Comparison of ENCODE assay signal across 9 cellular contexts in genomic region chr15:74136584-74137543, GRCh38. TPM values are rescaled to one million over a fixed set of nuclear protein-coding genes. Genes with fewer than 3 reads are reported as not detected.
DNase-seq lines count a peak whose midpoint lies in the region; ATAC-seq and TF ChIP-seq lines count a peak whose summit lies in the region.
"Had no signal": no experiment of that assay in that cellular context is flagged by ENCODE, and none has a peak within 500 bp of the region (broad histone marks: within the 10 kb centered on the region; RNA-seq: fewer than 3 reads in every experiment).

No MANE protein-coding gene starts in this region.

- CTCF ChIA-PET in Panc1 (lab: Charles Lee), result interaction anchor here (1.0 kb wide), 1 partner anchor 164 kb away, joined by 3 read pairs; no protein-coding TSS in a partner anchor

- TF ChIP-seq POLR2A in gastroesophageal sphincter (IDR thresholded peaks at IDR 0.05), result no peak
- no peak for TF ChIP-seq POLR2A in gastrocnemius medialis (IDR thresholded peaks at IDR 0.05)

- no peak for TF ChIP-seq EP300 in gastroesophageal sphincter (IDR thresholded peaks at IDR 0.05)

- H3K36me3 ChIP-seq in GM06990 (ENCODE audit: control insufficient read depth, insufficient read depth, low read length) (no peaks in the 10 kb centered on the region), Panc1 (ENCODE audit: control insufficient read depth, insufficient read depth, low read length) (no peaks in the 10 kb centered on the region), gastroesophageal sphincter (no peaks in the 10 kb centered on the region), gastrocnemius medialis (no peaks in the 10 kb centered on the region)

- DNase-seq in GM06990 (ENCODE audit: extremely low read depth, insufficient read length) (no peak), Panc1 (ENCODE audit: low read depth, low spot score) (no peak), gastrocnemius medialis (no peak), COLO668 (lab: John Stamatoyannopoulos, UW; ENCODE audit: unreplicated experiment) (no peak), AG20443 (ENCODE audit: low spot score) (no peak), AG08396 (ENCODE audit: low spot score) (no peak)
- no peak for DNase-seq in stimulated activated CD4-positive, alpha-beta T cell treated with anti-CD3 and anti-CD28 coated beads, Interleukin-2, amount 100 ng/mL, for 48 hours

- ATAC-seq in Panc1 (no peak), gastroesophageal sphincter (no peak), gastrocnemius medialis (peak; percentile 18 to 30)
- ATAC-seq: foreskin keratinocyte had no signal

- 16 to 24% methylated on average over 7 to 28 of the region's 40 CpGs for WGBS in gastroesophageal sphincter (ENCODE audit: low coverage in 1 of 2), 2 donors

- no peak overlapping the region for H3K27ac ChIP-seq in Panc1 (ENCODE audit: low read length)
- peak overlapping the region in 3 of 4 donors; percentile 74 to 85 (median 77) for H3K27ac ChIP-seq in gastroesophageal sphincter
- H3K27ac ChIP-seq in gastrocnemius medialis, result peak overlapping the region; percentile 35 to 79 (median 70)
- H3K27ac ChIP-seq: foreskin keratinocyte had no signal

- TF ChIP-seq CTCF in GM06990 (IDR thresholded peaks at IDR 0.05; ENCODE audit: insufficient read depth, low read length, poor library complexity, severe bottlenecking), result no peak
- TF ChIP-seq CTCF in Panc1 (IDR thresholded peaks at IDR 0.05), result no peak
- no peak for TF ChIP-seq CTCF in gastroesophageal sphincter (IDR thresholded peaks at IDR 0.05)
- TF ChIP-seq CTCF in gastrocnemius medialis (IDR thresholded peaks at IDR 0.05 in 4 of 5, conservative IDR thresholded peaks at IDR 0.05 in 1 of 5), result no peak

- H3K9me3 ChIP-seq in Panc1 (ENCODE audit: control insufficient read depth, insufficient read depth, low read depth, low read length) (no peaks in the 10 kb centered on the region), gastroesophageal sphincter (peaks cover 0 to 16% (median 0%) of the 10 kb centered on the region in 3 donors), gastrocnemius medialis (no peaks in the 10 kb centered on the region)

- H3K27me3 ChIP-seq in GM06990 (replicated peaks; ENCODE audit: control insufficient read depth, insufficient read depth, low read length) (no peaks in the 10 kb centered on the region; the same call in none of the 2 replicates), Panc1 (ENCODE audit: control insufficient read depth, insufficient read depth, low read length) (no peaks in the 10 kb centered on the region; the same call in 1 of the 2 replicates), gastroesophageal sphincter (peaks cover 80% of the 10 kb centered on the region), gastrocnemius medialis (peaks cover 50 to 58% (median 56%) of the 10 kb centered on the region in 3 donors)

- BruUV-seq in Panc1 (replicated peaks; lab: Mats Ljungman, UMichigan), result no TSS peak

- intact Hi-C loops in Panc1 (cut with micrococcal nuclease; ENCODE audit: unreplicated experiment) (no loop called here), gastrocnemius medialis (cut with DNase I; ENCODE audit: low total_unique reads) (loop anchor here (5.0 kb wide), 1 partner anchor 35 kb away; the partner anchor contains the start of gene ISLR)

- H3K4me1 ChIP-seq in Panc1 (ENCODE audit: control insufficient read depth, insufficient read depth, low read length) (no peaks in the 10 kb centered on the region; the same call in 1 of the 2 replicates), gastroesophageal sphincter (peaks cover 0 to 51% (median 15%) of the 10 kb centered on the region in 3 donors), gastrocnemius medialis (peaks cover 6 to 22% of the 10 kb centered on the region in 2 donors)
- H3K4me1 ChIP-seq: foreskin keratinocyte had no signal

- POLR2A ChIA-PET in Panc1 (lab: Charles Lee), result no interaction called here

- in situ Hi-C loops in Panc1 (cut with HindIII; ENCODE audit: low pct_unique_long_range_greater_than_20kb, low sequenced_read_pairs), result no loop called here
- in situ Hi-C loops in gastrocnemius medialis (cut with MboI; ENCODE audit: low sequenced_read_pairs in 4 of 4), result loop anchor here in 1 of 4 donors (10.0 kb wide), 1 partner anchor 168 kb away; no protein-coding TSS in a partner anchor

- H3K4me3 ChIP-seq in GM06990 (replicated peaks; ENCODE audit: low read depth, low read length), result peak overlapping the region; percentile 60
- peak overlapping the region; percentile 54 to 58 for H3K4me3 ChIP-seq in Panc1 (ENCODE audit: low read depth in 2 of 2, low read length in 2 of 2)
- H3K4me3 ChIP-seq in gastroesophageal sphincter, result peak overlapping the region; percentile 25 to 59
- peak overlapping the region; percentile 53 to 62 (median 55) for H3K4me3 ChIP-seq in gastrocnemius medialis

RNA-seq across cellular contexts. Expression of gene ISLR2, which starts 6.5 kb away (rescaled TPM):
- 0.36 TPM for total RNA-seq in Panc1 (2021; ENCODE audit: unreplicated experiment)
- 0.08 TPM for polyA plus RNA-seq in Panc1 (2012; ENCODE audit: insufficient read length)
- total RNA-seq in gastroesophageal sphincter, result 1 to 10 TPM in 3 of 4 donors, under 1 TPM in 1; 0.54 to 5.4 (median 1.5) TPM
- 1 to 10 TPM in 3 of 4 donors, under 1 TPM in 1; 0.62 to 3.9 (median 2.0) TPM for total RNA-seq in gastrocnemius medialis
- total RNA-seq: foreskin keratinocyte had no signal
- polyA plus RNA-seq: foreskin keratinocyte had no signal

RNA-seq across cellular contexts. Expression of gene ISLR, which starts 36.6 kb away (rescaled TPM):
- total RNA-seq in Panc1 (2021; ENCODE audit: unreplicated experiment), result 0.28 TPM
- 0.10 TPM for polyA plus RNA-seq in Panc1 (2012; ENCODE audit: insufficient read length)
- 100 to 1,000 TPM in 2 of 4 donors, 10 to 100 TPM in 2; 52.6 to 152 (median 89.5) TPM for total RNA-seq in gastroesophageal sphincter
- 10 to 100 TPM in 3 of 4 donors, 1 to 10 TPM in 1; 5.9 to 29.4 (median 25.9) TPM for total RNA-seq in gastrocnemius medialis
- total RNA-seq: foreskin keratinocyte had no signal
- polyA plus RNA-seq: foreskin keratinocyte had no signal

RNA-seq across cellular contexts. Expression of gene GOLGA6A, which starts 54.5 kb away (rescaled TPM):
- total RNA-seq in Panc1 (2021; ENCODE audit: unreplicated experiment) (0.05 TPM), gastroesophageal sphincter (1 to 10 TPM in 1 of 4 donors, under 1 TPM in 2, not detected in 1; 0.15 to 1.3 (median 0.31) TPM), gastrocnemius medialis (under 1 TPM in 2 of 4 donors, not detected in 2; 0.10 to 0.83 TPM)
- not detected for polyA plus RNA-seq in Panc1 (2012; ENCODE audit: insufficient read length)
- total RNA-seq: foreskin keratinocyte had no signal
- polyA plus RNA-seq: foreskin keratinocyte had no signal

Comparison
In these comparisons a context has a peak if more than half of its experiments do, and no peak if none do; other contexts are left out.
1. ATAC-seq: peak in gastrocnemius medialis (2 of 2); none in Panc1 (single experiment) and gastroesophageal sphincter (single experiment).
2. Peak in every context shown above with its lines, with median percentiles within 50 percentile points of each other: H3K4me3 ChIP-seq.